In the genomic region with DNA sequence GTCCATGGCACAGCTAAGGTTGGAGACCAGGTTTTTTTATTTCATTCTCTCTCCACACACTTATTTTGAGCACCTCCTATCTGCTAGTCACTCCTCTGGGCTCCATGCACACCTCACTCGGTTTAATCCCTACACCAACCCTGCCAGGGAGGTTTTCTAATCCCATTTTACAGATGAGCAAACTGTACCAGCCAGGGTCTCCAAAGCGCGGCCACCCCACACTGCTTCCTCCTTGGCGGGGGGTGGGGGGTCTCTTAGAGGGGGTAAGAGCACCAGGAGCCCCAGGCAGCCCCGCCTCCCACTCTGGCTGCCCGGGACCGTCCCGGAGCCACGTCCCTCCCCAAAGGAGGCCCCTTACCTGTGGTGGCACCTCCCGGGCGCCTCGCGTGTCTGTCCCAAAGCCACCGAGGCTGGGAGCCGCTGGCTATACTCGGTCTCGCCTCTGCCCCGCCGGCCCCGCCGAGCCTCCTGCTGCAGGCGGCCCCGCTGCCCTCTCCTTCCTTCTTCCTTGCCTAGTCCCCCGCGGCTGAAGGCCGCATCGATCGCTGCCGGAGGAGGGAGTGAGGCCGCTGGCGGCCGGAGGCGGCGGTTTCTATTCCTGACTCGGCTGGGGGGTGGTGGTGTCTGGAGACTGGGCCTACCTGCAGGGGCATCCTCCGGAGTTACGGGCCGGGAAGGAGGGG, we compare ENCODE assay signal across 1 cellular context.
TF ChIP-seq lines count a peak whose summit lies in the region.

A gene with protein sequence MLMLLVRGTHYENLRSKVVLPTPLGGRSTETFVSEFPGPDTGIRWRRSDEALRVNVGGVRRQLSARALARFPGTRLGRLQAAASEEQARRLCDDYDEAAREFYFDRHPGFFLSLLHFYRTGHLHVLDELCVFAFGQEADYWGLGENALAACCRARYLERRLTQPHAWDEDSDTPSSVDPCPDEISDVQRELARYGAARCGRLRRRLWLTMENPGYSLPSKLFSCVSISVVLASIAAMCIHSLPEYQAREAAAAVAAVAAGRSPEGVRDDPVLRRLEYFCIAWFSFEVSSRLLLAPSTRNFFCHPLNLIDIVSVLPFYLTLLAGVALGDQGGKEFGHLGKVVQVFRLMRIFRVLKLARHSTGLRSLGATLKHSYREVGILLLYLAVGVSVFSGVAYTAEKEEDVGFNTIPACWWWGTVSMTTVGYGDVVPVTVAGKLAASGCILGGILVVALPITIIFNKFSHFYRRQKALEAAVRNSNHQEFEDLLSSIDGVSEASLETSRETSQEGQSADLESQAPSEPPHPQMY (minus strand): TSS at position 565 of the 683 bp plus-strand sequence. CDS start 1,891 bp downstream, outside the sequence.

TF ChIP-seq in GM23338, 12 proteins besides CTCF, POLR2A, EP300 and RAD21 (continued from another document):
- TF ChIP-seq, protein P1, sequence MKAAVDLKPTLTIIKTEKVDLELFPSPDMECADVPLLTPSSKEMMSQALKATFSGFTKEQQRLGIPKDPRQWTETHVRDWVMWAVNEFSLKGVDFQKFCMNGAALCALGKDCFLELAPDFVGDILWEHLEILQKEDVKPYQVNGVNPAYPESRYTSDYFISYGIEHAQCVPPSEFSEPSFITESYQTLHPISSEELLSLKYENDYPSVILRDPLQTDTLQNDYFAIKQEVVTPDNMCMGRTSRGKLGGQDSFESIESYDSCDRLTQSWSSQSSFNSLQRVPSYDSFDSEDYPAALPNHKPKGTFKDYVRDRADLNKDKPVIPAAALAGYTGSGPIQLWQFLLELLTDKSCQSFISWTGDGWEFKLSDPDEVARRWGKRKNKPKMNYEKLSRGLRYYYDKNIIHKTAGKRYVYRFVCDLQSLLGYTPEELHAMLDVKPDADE (IDR thresholded peaks at IDR 0.05): no peak
